In the genomic region with DNA sequence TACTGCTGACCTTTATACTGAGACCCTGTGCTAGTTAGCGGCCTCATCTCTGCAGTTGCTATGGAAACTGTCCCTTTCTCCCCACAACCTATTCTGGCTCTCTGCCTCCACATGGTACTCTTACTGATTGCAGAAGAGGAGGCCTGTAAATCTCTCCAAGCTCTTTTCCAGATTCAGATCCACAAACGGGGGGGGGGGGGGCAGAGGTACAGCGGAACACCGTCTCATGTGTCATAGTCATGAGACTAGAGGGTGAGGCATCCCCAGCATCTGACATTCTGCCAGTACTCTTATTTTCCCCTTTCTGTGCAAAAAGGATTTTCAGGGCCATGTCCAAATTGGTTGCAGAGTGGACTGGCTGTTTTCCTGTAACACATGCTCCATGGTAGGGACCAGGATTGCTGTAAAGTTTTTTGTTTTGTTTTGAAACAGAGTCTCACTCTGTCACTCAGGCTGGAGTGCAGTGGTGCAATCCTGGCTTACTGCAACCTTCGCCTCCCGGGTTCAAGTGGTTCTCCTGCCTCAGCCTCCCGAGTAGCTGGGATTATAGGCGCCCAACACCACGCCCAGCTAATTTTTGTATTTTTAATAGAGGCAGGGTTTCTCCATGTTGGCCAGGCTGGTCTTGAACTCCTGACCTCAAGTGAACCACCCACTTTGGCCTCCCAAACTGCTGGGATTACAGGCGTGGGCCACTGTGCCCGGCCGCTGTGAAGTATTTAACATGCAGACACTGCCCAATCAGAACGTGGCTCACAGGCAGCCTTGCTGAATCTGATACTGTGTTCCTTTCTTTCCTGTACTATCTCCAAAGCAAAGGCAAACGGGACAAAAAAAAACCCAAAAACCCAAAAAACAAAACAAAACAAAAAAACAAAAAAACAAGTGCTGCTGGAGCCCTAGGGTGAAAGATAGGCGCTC, we compare ENCODE assay signal across 1 cellular context.
TF ChIP-seq lines count a peak whose summit lies in the region.

No MANE protein-coding gene starts in this region.

TF ChIP-seq in SK-N-SH treated with all-trans-retinoic acid at 6 μM for 48 hours, 23 proteins besides CTCF, POLR2A, EP300 and RAD21 (continued from another document):
- TF ChIP-seq, protein P1, sequence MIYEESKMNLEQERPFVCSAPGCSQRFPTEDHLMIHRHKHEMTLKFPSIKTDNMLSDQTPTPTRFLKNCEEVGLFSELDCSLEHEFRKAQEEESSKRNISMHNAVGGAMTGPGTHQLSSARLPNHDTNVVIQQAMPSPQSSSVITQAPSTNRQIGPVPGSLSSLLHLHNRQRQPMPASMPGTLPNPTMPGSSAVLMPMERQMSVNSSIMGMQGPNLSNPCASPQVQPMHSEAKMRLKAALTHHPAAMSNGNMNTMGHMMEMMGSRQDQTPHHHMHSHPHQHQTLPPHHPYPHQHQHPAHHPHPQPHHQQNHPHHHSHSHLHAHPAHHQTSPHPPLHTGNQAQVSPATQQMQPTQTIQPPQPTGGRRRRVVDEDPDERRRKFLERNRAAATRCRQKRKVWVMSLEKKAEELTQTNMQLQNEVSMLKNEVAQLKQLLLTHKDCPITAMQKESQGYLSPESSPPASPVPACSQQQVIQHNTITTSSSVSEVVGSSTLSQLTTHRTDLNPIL (CRISPR knock-in tag; IDR thresholded peaks at IDR 0.05; ENCODE audit: low read depth) = no peak
